34 cellular contexts compared by ENCODE assay signal in genomic region chr17:45877467-45877866, GRCh38. TPM values are rescaled to one million over a fixed set of nuclear protein-coding genes. Genes with fewer than 3 reads are reported as not detected.
"Had no signal": no experiment of that assay in that cellular context is flagged by ENCODE, and none has a peak within 500 bp of the region (broad histone marks: within the 10 kb centered on the region; RNA-seq: fewer than 3 reads in every experiment).

No MANE protein-coding gene starts in this region.

- H3K4me3 ChIP-seq: ascending aorta, cardiac muscle cell had no signal

- ATAC-seq: activated CD4-positive, alpha-beta T cell treated with anti-CD3 and anti-CD28 coated beads for 36 hours; activated CD4-positive, CD25-positive, alpha-beta regulatory T cell treated with anti-CD3 and anti-CD28 coated beads, Interleukin-2, amount 50 U/mL, for 24 hours; activated CD8-positive, alpha-beta memory T cell treated with anti-CD3 and anti-CD28 coated beads, Interleukin-2, amount 10 ng/mL, durations not matched to agents 7 days and 5 days; activated CD8-positive, alpha-beta T cell treated with anti-CD3 and anti-CD28 coated beads, Interleukin-2, amount 10 ng/mL, durations not matched to agents 7 days and 5 days; activated naive CD8-positive, alpha-beta T cell treated with anti-CD3 and anti-CD28 coated beads, Interleukin-2, amount 50 U/mL, for 24 hours had no signal

- DNase-seq: activated CD4-positive, alpha-beta memory T cell treated with anti-CD3 and anti-CD28 coated beads, Interleukin-2, amount 10 ng/mL, durations not matched to agents 7 days and 5 days; activated CD4-positive, alpha-beta T cell treated with anti-CD3 and anti-CD28 coated beads for 1 hour; activated CD4-positive, alpha-beta T cell treated with anti-CD3 and anti-CD28 coated beads for 36 hours; activated CD4-positive, alpha-beta T cell treated with anti-CD3 and anti-CD28 coated beads for 48 hours; activated CD4-positive, alpha-beta T cell treated with anti-CD3 and anti-CD28 coated beads, Interleukin-2, amount 10 ng/mL, durations not matched to agents 7 days and 5 days; activated CD4-positive, alpha-beta T cell treated with anti-CD3 and anti-CD28 coated beads, Interleukin-2, amount 50 U/mL, for 48 hours; activated CD4-positive, CD25-positive, alpha-beta regulatory T cell; activated CD8-positive, alpha-beta memory T cell treated with anti-CD3 and anti-CD28 coated beads for 24 hours; activated CD8-positive, alpha-beta memory T cell treated with anti-CD3 and anti-CD28 coated beads, Interleukin-2, amount 10 ng/mL, durations not matched to agents 7 days and 5 days; activated CD8-positive, alpha-beta memory T cell treated with anti-CD3 and anti-CD28 coated beads, Interleukin-2, amount 50 U/mL, for 48 hours; activated CD8-positive, alpha-beta T cell treated with anti-CD3 and anti-CD28 coated beads, Interleukin-2, amount 10 ng/mL, durations not matched to agents 7 days and 5 days; activated effector memory CD4-positive, alpha-beta T cell treated with Interleukin-2 at 50 U/mL for 16 hours; activated gamma-delta T cell; activated naive CD4-positive, alpha-beta T cell treated with anti-CD3 and anti-CD28 coated beads, Interleukin-2, amount 10 ng/mL, durations not matched to agents 7 days and 5 days; activated naive CD4-positive, alpha-beta T cell treated with Interleukin-2 at 50 U/mL for 16 hours; activated naive CD8-positive, alpha-beta T cell treated with anti-CD3 and anti-CD28 coated beads, Interleukin-2, amount 10 ng/mL, durations not matched to agents 7 days and 5 days; activated naive CD8-positive, alpha-beta T cell treated with anti-CD3 and anti-CD28 coated beads, Interleukin-2, amount 50 U/mL, for 24 hours; activated T-cell treated with anti-CD3 and anti-CD28 coated beads, Interleukin-2, amount 50 U/mL, for 24 hours; activated T-cell treated with anti-CD3 and anti-CD28 coated beads, Interleukin-2, amount 50 U/mL, for 48 hours; amygdala; anterior cingulate cortex; caudate nucleus; cerebellar nuclear complex; T-helper 2 cell; T-helper 9 cell had no signal

- FAIRE-seq: bronchial epithelial cell, TTC549 had no signal

- H3K36me3 ChIP-seq: ascending aorta, cardiac muscle cell had no signal

- H3K9me3 ChIP-seq: ascending aorta had no signal

- H3K4me1 ChIP-seq: ascending aorta had no signal

- H3K27me3 ChIP-seq: ascending aorta had no signal

- H3K27ac ChIP-seq: ascending aorta, cardiac muscle cell, VCaP had no signal

RNA-seq across cellular contexts. Expression of gene SPPL2C, which starts 32.8 kb away (rescaled TPM):
- total RNA-seq: activated CD4-positive, alpha-beta memory T cell treated with anti-CD3 and anti-CD28 coated beads, Interleukin-2, amount 10 ng/mL, durations not matched to agents 7 days and 5 days; activated CD4-positive, alpha-beta T cell treated with anti-CD3 and anti-CD28 coated beads for 36 hours; activated CD4-positive, alpha-beta T cell treated with anti-CD3 and anti-CD28 coated beads, Interleukin-2, amount 10 ng/mL, durations not matched to agents 7 days and 5 days; activated CD8-positive, alpha-beta memory T cell treated with anti-CD3 and anti-CD28 coated beads, Interleukin-2, amount 10 ng/mL, durations not matched to agents 7 days and 5 days; activated CD8-positive, alpha-beta T cell treated with anti-CD3 and anti-CD28 coated beads, Interleukin-2, amount 10 ng/mL, durations not matched to agents 7 days and 5 days; activated naive CD8-positive, alpha-beta T cell treated with anti-CD3 and anti-CD28 coated beads, Interleukin-2, amount 10 ng/mL, durations not matched to agents 7 days and 5 days; activated T-helper 2 cell treated with anti-CD3 and anti-CD28 coated beads, Interferon-gamma antibody, Interleukin-2, Interleukin-4, amounts not matched to agents 10 μg/mL and 5 μg/mL and 100 μg/mL, durations not matched to agents 14 hours and 24 hours and 36 hours; ascending aorta; bronchial epithelial cell; chondrocyte had no signal
- polyA plus RNA-seq: adipose tissue, cardiac muscle cell had no signal
